8 cellular contexts compared by ENCODE assay signal in the genomic region with DNA sequence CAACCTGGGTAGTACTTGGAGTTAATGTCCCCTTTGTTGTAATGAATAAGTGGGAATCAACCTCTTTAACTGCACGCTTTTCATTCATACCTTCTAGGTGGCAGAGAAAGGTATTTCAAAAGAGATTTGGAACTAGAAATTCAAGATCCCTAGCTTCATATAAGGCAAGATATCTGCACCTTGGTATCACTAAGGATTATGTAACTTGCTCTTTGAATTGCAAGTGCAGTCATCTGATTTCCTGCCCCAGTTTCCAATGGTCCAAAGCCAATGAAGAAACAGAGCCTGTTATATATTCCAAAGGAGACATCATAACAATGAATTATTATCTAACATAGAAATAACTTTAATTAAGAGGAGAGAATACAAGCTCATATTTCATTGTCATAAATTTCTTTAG.
"Had no signal": no experiment of that assay in that cellular context is flagged by ENCODE, and none has a peak within 500 bp of the region (broad histone marks: within the 10 kb centered on the region; RNA-seq: fewer than 3 reads in every experiment).

No MANE protein-coding gene starts in this region.

- H3K4me3 ChIP-seq: GM23248, HAP-1 had no signal

- H3K27ac ChIP-seq: GM23248 had no signal

- H2AFZ ChIP-seq: GM23248 had no signal

- H3K9me3 ChIP-seq: HAP-1 had no signal

- H3K9ac ChIP-seq: GM23248 had no signal

- H3K36me3 ChIP-seq: HAP-1 had no signal

- FAIRE-seq: HTR-8/SVneo had no signal

- ATAC-seq: HCT116 had no signal

- DNase-seq: GM23248, GOT3, H7, HFFc6, KG1 had no signal
